In genomic region chr3:191094057-191094456, GRCh38 we compare ENCODE assay signal across 18 cellular contexts.
A peak's percentile ranks its signal among the peaks of the same experiment; 100 is the strongest.
DNase-seq lines count a peak whose midpoint lies in the region; ATAC-seq and TF ChIP-seq lines count a peak whose summit lies in the region.
"Had no signal": no experiment of that assay in that cellular context is flagged by ENCODE, and none has a peak within 500 bp of the region (broad histone marks: within the 10 kb centered on the region; RNA-seq: fewer than 3 reads in every experiment).

No MANE protein-coding gene starts in this region.

- ATAC-seq in GM18870 (IDR thresholded peaks at IDR 0.05; ENCODE audit: unreplicated experiment) (no peak), gastrocnemius medialis (no peak)
- ATAC-seq: activated CD4-positive, alpha-beta T cell treated with anti-CD3 and anti-CD28 coated beads for 36 hours; stimulated activated naive CD8-positive, alpha-beta T cell treated with anti-CD3 and anti-CD28 coated beads, Interleukin-15, Interleukin-2, amounts not matched to agents 100 U/mL and 50 U/mL, for 24 hours had no signal

- H4K91ac ChIP-seq in mesenchymal stem cell (ENCODE audit: low read length): no peak overlapping the region
- no peak overlapping the region for H4K91ac ChIP-seq in neuronal stem cell (ENCODE audit: low read depth, low read length, poor library complexity)

- H3K23ac ChIP-seq in mesenchymal stem cell (ENCODE audit: low read length in 2 of 2): no peak overlapping the region
- no peak overlapping the region for H3K23ac ChIP-seq in neuronal stem cell (ENCODE audit: low read depth, low read length, poor library complexity)

- H3K36me3 ChIP-seq in mesenchymal stem cell (ENCODE audit: control insufficient read depth in 1 of 2, insufficient read depth in 2 of 2, low read depth in 1 of 2, low read length in 2 of 2): no peaks in the 10 kb centered on the region
- H3K36me3 ChIP-seq in gastrocnemius medialis: no peaks in the 10 kb centered on the region
- H3K36me3 ChIP-seq in neuronal stem cell (replicated peaks in 1 of 2; ENCODE audit: control insufficient read depth in 2 of 2, insufficient read depth in 2 of 2, low read length in 2 of 2): no peaks in the 10 kb centered on the region

- H3K27me3 ChIP-seq in mesenchymal stem cell (ENCODE audit: control insufficient read depth in 1 of 2, insufficient read depth in 1 of 2, low read length in 2 of 2): no peaks in the 10 kb centered on the region
- no peaks in the 10 kb centered on the region for H3K27me3 ChIP-seq in gastrocnemius medialis
- H3K27me3 ChIP-seq in neuronal stem cell (ENCODE audit: control insufficient read depth in 3 of 3, insufficient read depth in 3 of 3, low read depth in 1 of 3, low read length in 3 of 3): no peaks in the 10 kb centered on the region

- intact Hi-C loops in gastrocnemius medialis (cut with DNase I; ENCODE audit: low total_unique reads): no loop called here

- no peak overlapping the region for H2BK15ac ChIP-seq in mesenchymal stem cell (ENCODE audit: low read depth, poor library complexity, severe bottlenecking)
- H2BK15ac ChIP-seq in neuronal stem cell (ENCODE audit: low read length): no peak overlapping the region

- no peak for TF ChIP-seq CTCF in AG10803 (conservative IDR thresholded peaks at IDR 0.05; ENCODE audit: low read length)
- TF ChIP-seq CTCF in gastrocnemius medialis (IDR thresholded peaks at IDR 0.05 in 4 of 5, conservative IDR thresholded peaks at IDR 0.05 in 1 of 5): no peak

- no peak overlapping the region for H2BK12ac ChIP-seq in mesenchymal stem cell (ENCODE audit: low read length in 2 of 2)
- no peak overlapping the region for H2BK12ac ChIP-seq in neuronal stem cell (ENCODE audit: low read length)

- no peak overlapping the region for H3K27ac ChIP-seq in mesenchymal stem cell (ENCODE audit: low read length, poor library complexity, severe bottlenecking)
- no peak overlapping the region for H3K27ac ChIP-seq in gastrocnemius medialis
- H3K27ac ChIP-seq in neuronal stem cell (replicated peaks; ENCODE audit: low read length): no peak overlapping the region

- H2BK120ac ChIP-seq in mesenchymal stem cell (ENCODE audit: low read depth, low read length): no peak overlapping the region
- no peak overlapping the region for H2BK120ac ChIP-seq in neuronal stem cell (ENCODE audit: low read depth, low read length)

- H3K79me1 ChIP-seq in mesenchymal stem cell (replicated peaks; ENCODE audit: low read length, poor library complexity, severe bottlenecking) (no peaks in the 10 kb centered on the region), neuronal stem cell (ENCODE audit: low read depth, low read length) (no peaks in the 10 kb centered on the region)

- H3K14ac ChIP-seq in mesenchymal stem cell (ENCODE audit: low read length in 2 of 2) (no peak overlapping the region), neuronal stem cell (ENCODE audit: low read length) (no peak overlapping the region)

- TF ChIP-seq POLR2A in gastrocnemius medialis (IDR thresholded peaks at IDR 0.05): no peak

- WGBS in mesenchymal stem cell: no CpG with 5 or more reads among the region's 1 CpG
- WGBS in neuronal stem cell (ENCODE audit: extremely low coverage in 2 of 2, insufficient read length in 2 of 2, insufficient replicate concordance in 1 of 2), 2 donors: no CpG with 5 or more reads among the region's 1 CpG

- H4K8ac ChIP-seq in mesenchymal stem cell (ENCODE audit: low read length) (no peak overlapping the region), neuronal stem cell (ENCODE audit: low read depth, low read length) (no peak overlapping the region)

- H3K4me1 ChIP-seq in mesenchymal stem cell (ENCODE audit: control insufficient read depth, insufficient read depth, low read depth, low read length) (no peaks in the 10 kb centered on the region), gastrocnemius medialis (no peaks in the 10 kb centered on the region), neuronal stem cell (ENCODE audit: control insufficient read depth in 2 of 2, insufficient read depth in 1 of 2, low read depth in 1 of 2, low read length in 2 of 2) (no peaks in the 10 kb centered on the region)

- H2AFZ ChIP-seq in mesenchymal stem cell (ENCODE audit: low read depth, low read length) (no peak overlapping the region), neuronal stem cell (ENCODE audit: low read length) (no peak overlapping the region)

- in situ Hi-C loops in gastrocnemius medialis (cut with MboI; ENCODE audit: low sequenced_read_pairs in 4 of 4): no loop called here

- H3K9me3 ChIP-seq in mesenchymal stem cell (ENCODE audit: control insufficient read depth, low read length): no peaks in the 10 kb centered on the region
- no peaks in the 10 kb centered on the region for H3K9me3 ChIP-seq in gastrocnemius medialis
- no peaks in the 10 kb centered on the region for H3K9me3 ChIP-seq in neuronal stem cell (replicated peaks in 1 of 2; ENCODE audit: control insufficient read depth in 2 of 2, insufficient read depth in 1 of 2, low read depth in 1 of 2, low read length in 2 of 2)

- peak overlapping the region; percentile 86 for H3K9ac ChIP-seq in mesenchymal stem cell (ENCODE audit: low read length)
- no peak overlapping the region for H3K9ac ChIP-seq in neuronal stem cell (ENCODE audit: low read depth, low read length, poor library complexity)

- H2AK5ac ChIP-seq in mesenchymal stem cell (ENCODE audit: low read length, severe bottlenecking): no peak overlapping the region
- H2AK5ac ChIP-seq in neuronal stem cell (ENCODE audit: low read depth, low read length): no peak overlapping the region

- H3K18ac ChIP-seq in mesenchymal stem cell (ENCODE audit: low read depth in 1 of 2, low read length in 2 of 2): no peak overlapping the region
- H3K18ac ChIP-seq in neuronal stem cell (ENCODE audit: low read length): no peak overlapping the region

- no peak overlapping the region for H3K4me2 ChIP-seq in mesenchymal stem cell (ENCODE audit: low read length, poor library complexity, severe bottlenecking)
- no peak overlapping the region for H3K4me2 ChIP-seq in neuronal stem cell (ENCODE audit: insufficient read depth, low read length, poor library complexity, severe bottlenecking)

- no peak overlapping the region for H3K4ac ChIP-seq in mesenchymal stem cell (ENCODE audit: low read depth in 1 of 2, low read length in 2 of 2)
- H3K4ac ChIP-seq in neuronal stem cell (ENCODE audit: low read length): no peak overlapping the region

- no peak overlapping the region for H3K4me3 ChIP-seq in AG10803 (ENCODE audit: low read length)
- peak overlapping the region in 1 of 2 experiments; percentile 69 for H3K4me3 ChIP-seq in mesenchymal stem cell (ENCODE audit: insufficient read depth in 1 of 2, low read depth in 1 of 2, low read length in 2 of 2)
- no peak overlapping the region for H3K4me3 ChIP-seq in gastrocnemius medialis
- H3K4me3 ChIP-seq in neuronal stem cell (ENCODE audit: low read length in 2 of 2): no peak overlapping the region

- DNase-seq in AG10803 (ENCODE audit: low read depth) (peak; percentile 81), LHCN-M2 (ENCODE audit: low read depth) (peak; percentile 86), dedifferentiated amniotic fluid mesenchymal stem cell (ENCODE audit: extremely low spot score) (peak; percentile 85), mesenchymal stem cell (peak; percentile 7), Kasumi-1 (lab: John Stamatoyannopoulos, UW) (no peak), gastrocnemius medialis (no peak), neuronal stem cell (ENCODE audit: low spot score) (no peak)
- DNase-seq: activated CD4-positive, alpha-beta T cell treated with anti-CD3 and anti-CD28 coated beads for 36 hours; activated naive CD4-positive, alpha-beta T cell treated with anti-CD3 and anti-CD28 coated beads, Interleukin-2, amount 10 ng/mL, durations not matched to agents 7 days and 5 days; C1 segment of cervical spinal cord; central memory CD4-positive, alpha-beta T cell; DND-41; hypothalamus; MV-4-11; NCI-H69; RPMI8226; stimulated activated naive CD8-positive, alpha-beta T cell treated with anti-CD3 and anti-CD28 coated beads, Interleukin-15, Interleukin-2, amounts not matched to agents 100 U/mL and 50 U/mL, for 24 hours had no signal

- H2BK5ac ChIP-seq in mesenchymal stem cell (ENCODE audit: low read depth, low read length, poor library complexity, severe bottlenecking) (no peak overlapping the region), neuronal stem cell (ENCODE audit: low read length) (no peak overlapping the region)

Comparison
In these comparisons a context has a peak if more than half of its experiments do, and no peak if none do; other contexts are left out.
1. DNase-seq: peak in AG10803 (single experiment), LHCN-M2 (single experiment), dedifferentiated amniotic fluid mesenchymal stem cell (single experiment) and mesenchymal stem cell (single experiment); none in Kasumi-1 (0 of 2), gastrocnemius medialis (0 of 2) and neuronal stem cell (single experiment).